26 cellular contexts compared by ENCODE assay signal in genomic region chr10:121185816-121186215, GRCh38.
"Had no signal": no experiment of that assay in that cellular context is flagged by ENCODE, and none has a peak within 500 bp of the region (broad histone marks: within the 10 kb centered on the region; RNA-seq: fewer than 3 reads in every experiment).

No MANE protein-coding gene starts in this region.

- H3K9me3 Mint-ChIP-seq: natural killer cell treated with Interleukin-12 subunit alpha and Interleukin-12 subunit beta and Interleukin-15 and Interleukin-18, amount 100 ng/mL, for 72 hours had no signal

- H3K4me1 ChIP-seq: colonic mucosa, gastrocnemius medialis, pancreas, prostate gland, right lobe of liver, spleen, tibial artery had no signal

- H3K27ac ChIP-seq: colonic mucosa, gastrocnemius medialis, pancreas, prostate gland, right lobe of liver, spleen, stomach, suprapubic skin, tibial artery, upper lobe of right lung had no signal

- DNase-seq: cerebellar nuclear complex; colonic mucosa; dermis blood vessel endothelial cell; effector CD4-positive, alpha-beta T cell; gastrocnemius medialis; glutamatergic neuron; kidney glomerular epithelial cell; mammary epithelial cell; occipital lobe; pancreas; retina; right lobe of liver; spleen; stimulated activated CD4-positive, alpha-beta T cell treated with anti-CD3 and anti-CD28 coated beads, Interleukin-15, amount 100 ng/mL, for 24 hours; stimulated activated CD4-positive, alpha-beta T cell treated with anti-CD3 and anti-CD28 coated beads, Interleukin-1b, Interleukin-23, amount 100 ng/mL, for 48 hours; stimulated activated CD4-positive, alpha-beta T cell treated with anti-CD3 and anti-CD28 coated beads, Interleukin-4, amount 100 ng/mL, for 4 hours; stimulated activated naive CD4-positive, alpha-beta T cell; stomach; tibial artery; upper lobe of right lung had no signal

- H3K9me3 ChIP-seq: colonic mucosa, gastrocnemius medialis, pancreas, prostate gland, right lobe of liver, spleen, stomach, suprapubic skin, tibial artery, upper lobe of right lung had no signal

- H3K36me3 Mint-ChIP-seq: brain; natural killer cell treated with Interleukin-12 subunit alpha and Interleukin-12 subunit beta and Interleukin-15 and Interleukin-18, amount 100 ng/mL, for 72 hours had no signal

- ATAC-seq: esophagus mucosa; gastrocnemius medialis; left lobe of liver; natural killer cell treated with Interleukin-12 subunit alpha and Interleukin-12 subunit beta and Interleukin-15 and Interleukin-18, amount 100 ng/mL, for 72 hours; pancreas; right lobe of liver; upper lobe of right lung had no signal

- H3K36me3 ChIP-seq: colonic mucosa, gastrocnemius medialis, pancreas, prostate gland, right lobe of liver, spleen, stomach, suprapubic skin, tibial artery, upper lobe of right lung had no signal

- H3K27me3 ChIP-seq: colonic mucosa, gastrocnemius medialis, pancreas, right lobe of liver, spleen, stomach, suprapubic skin, tibial artery, upper lobe of right lung had no signal

- H3K4me3 ChIP-seq: colonic mucosa, gastrocnemius medialis, pancreas, prostate gland, right lobe of liver, spleen, stomach, suprapubic skin, tibial artery, upper lobe of right lung had no signal

- H3K4me3 Mint-ChIP-seq: brain; natural killer cell treated with Interleukin-12 subunit alpha and Interleukin-12 subunit beta and Interleukin-15 and Interleukin-18, amount 100 ng/mL, for 72 hours had no signal

- H3K27ac Mint-ChIP-seq: natural killer cell treated with Interleukin-12 subunit alpha and Interleukin-12 subunit beta and Interleukin-15 and Interleukin-18, amount 100 ng/mL, for 72 hours had no signal
